ENCODE assay signal across 8 cellular contexts in genomic region chr7:2760098-2760889, GRCh38.
DNase-seq lines count a peak whose midpoint lies in the region; ATAC-seq, FAIRE-seq and TF ChIP-seq lines count a peak whose summit lies in the region.

No MANE protein-coding gene starts in this region.

- peak; percentile 30 for DNase-seq in COLO829 (ENCODE audit: low spot score)
- DNase-seq in HT-29 (ENCODE audit: low spot score): peak; percentile 92
- peak; percentile 51 for DNase-seq in RPMI7951 (ENCODE audit: low read depth)
- DNase-seq in endothelial cell of umbilical vein (ENCODE audit: low read depth, low spot score): peak; percentile 37

- H3K4me1 ChIP-seq in endothelial cell of umbilical vein (ENCODE audit: control insufficient read depth, extremely low read depth, insufficient read depth, low read length) (peaks cover 32% of the 10 kb centered on the region), mucosa of rectum (ENCODE audit: control insufficient read depth in 2 of 2, insufficient read depth in 2 of 2, low read length in 2 of 2) (peaks cover 22 to 36% of the 10 kb centered on the region in 2 donors)

- no TSS peak for BruUV-seq in endothelial cell of umbilical vein (replicated peaks; lab: Mats Ljungman, UMichigan)

- H3K27me3 ChIP-seq in endothelial cell of umbilical vein (ENCODE audit: control insufficient read depth in 2 of 2, insufficient read depth in 2 of 2, low read length in 2 of 2) (no peaks in the 10 kb centered on the region), mucosa of rectum (ENCODE audit: control insufficient read depth in 2 of 2, insufficient read depth in 2 of 2, low read length in 2 of 2) (no peaks in the 10 kb centered on the region)

- H4K20me1 ChIP-seq in endothelial cell of umbilical vein (replicated peaks; ENCODE audit: control insufficient read depth, extremely low read depth, insufficient read depth, low read length): no peaks in the 10 kb centered on the region

- POLR2A ChIA-PET in endothelial cell of umbilical vein (lab: Charles Lee): interaction anchor here (0.9 kb wide), 1 partner anchor 25 kb away, joined by 4 read pairs; no protein-coding TSS in a partner anchor

- no peak for FAIRE-seq in endothelial cell of umbilical vein (lab: Jason Lieb, UNC)

- no peaks in the 10 kb centered on the region for H3K36me3 ChIP-seq in endothelial cell of umbilical vein (ENCODE audit: control insufficient read depth in 2 of 2, extremely low read depth in 1 of 2, insufficient read depth in 2 of 2, low read length in 2 of 2)
- H3K36me3 ChIP-seq in mucosa of rectum (ENCODE audit: control insufficient read depth in 2 of 2, insufficient read depth in 2 of 2, low read length in 2 of 2): no peaks in the 10 kb centered on the region

- peak; percentile 27 to 39 for TF ChIP-seq CTCF in endothelial cell of umbilical vein (IDR thresholded peaks at IDR 0.05; ENCODE audit: extremely low read depth in 1 of 2, insufficient read depth in 1 of 2, low read depth in 1 of 2, low read length in 2 of 2)

- H3K79me2 ChIP-seq in endothelial cell of umbilical vein (ENCODE audit: control insufficient read depth, insufficient read depth, low read length): peaks cover 5% of the 10 kb centered on the region

- no peak overlapping the region for H3K4me2 ChIP-seq in endothelial cell of umbilical vein (ENCODE audit: insufficient read depth, low read length)

- no peaks in the 10 kb centered on the region for H3K9me3 ChIP-seq in endothelial cell of umbilical vein (replicated peaks; ENCODE audit: control insufficient read depth, insufficient read depth, low read length)
- no peaks in the 10 kb centered on the region for H3K9me3 ChIP-seq in mucosa of rectum (ENCODE audit: control insufficient read depth in 2 of 2, low read length in 2 of 2)

- H2AFZ ChIP-seq in endothelial cell of umbilical vein (ENCODE audit: low read depth, low read length): no peak overlapping the region

- H3K9ac ChIP-seq in endothelial cell of umbilical vein (replicated peaks; ENCODE audit: extremely low read depth, insufficient read depth, low read length) (no peak overlapping the region), mucosa of rectum (ENCODE audit: low read depth in 1 of 2, low read length in 2 of 2) (peak overlapping the region; percentile 55 to 72)

- H3K9me1 ChIP-seq in endothelial cell of umbilical vein (replicated peaks; ENCODE audit: control insufficient read depth, extremely low read depth, insufficient read depth, low read length): no peaks in the 10 kb centered on the region

- no peak for TF ChIP-seq POLR2A in endothelial cell of umbilical vein (IDR thresholded peaks at IDR 0.05; ENCODE audit: low read depth, low read length)

- H3K4me3 ChIP-seq in endothelial cell of umbilical vein (replicated peaks in 1 of 3; ENCODE audit: insufficient read depth in 1 of 3, low read depth in 1 of 3, low read length in 3 of 3) (no peak overlapping the region), mucosa of rectum (ENCODE audit: low read length in 2 of 2) (peak overlapping the region; percentile 40 to 71)

- CTCF ChIA-PET in endothelial cell of umbilical vein (lab: Charles Lee): interaction anchor here (0.6 to 2.2 kb wide), 13 partner anchors 25 to 104 kb away, joined by 3 to 10 read pairs (median 4); no protein-coding TSS in a partner anchor

- intact Hi-C loops in endothelial cell of umbilical vein (cut with micrococcal nuclease): loop anchor here (1.0 kb wide), 1 partner anchor 24 kb away; no protein-coding TSS in a partner anchor

- H3K27ac ChIP-seq in endothelial cell of umbilical vein (ENCODE audit: insufficient read depth, low read depth, low read length) (no peak overlapping the region), mucosa of rectum (ENCODE audit: low read depth in 2 of 2, low read length in 2 of 2) (peak overlapping the region; percentile 79 to 88)

- ATAC-seq in GM21576 (IDR thresholded peaks at IDR 0.05; ENCODE audit: unreplicated experiment): no peak
- ATAC-seq in HG03039 (IDR thresholded peaks at IDR 0.05; ENCODE audit: unreplicated experiment): no peak
- ATAC-seq in GM21390 (IDR thresholded peaks at IDR 0.05; ENCODE audit: unreplicated experiment): no peak

- dilution Hi-C loops in endothelial cell of umbilical vein (cut with MboI; ENCODE audit: extremely low pct_ligation_motif_present, low sequenced_read_pairs): no loop called here

TF ChIP-seq in endothelial cell of umbilical vein, 7 proteins besides CTCF, POLR2A, EP300 and RAD21:
- no peak for TF ChIP-seq JUN (IDR thresholded peaks at IDR 0.05; ENCODE audit: borderline replicate concordance, insufficient read depth, insufficient read length, low read depth)
- no peak for TF ChIP-seq MYC (IDR thresholded peaks at IDR 0.05; ENCODE audit: low read depth, low read length)
- no peak for TF ChIP-seq POLR2AphosphoS5 (IDR thresholded peaks at IDR 0.05; ENCODE audit: insufficient read depth, low read depth, low read length)
- TF ChIP-seq EZH2 (IDR thresholded peaks at IDR 0.05; ENCODE audit: borderline replicate concordance, low read depth, low read length, severe bottlenecking): no peak
- TF ChIP-seq GATA2 (IDR thresholded peaks at IDR 0.05; ENCODE audit: insufficient read depth, insufficient read length, low read depth, low read length): no peak
- no peak for TF ChIP-seq FOS (IDR thresholded peaks at IDR 0.05; ENCODE audit: borderline replicate concordance, insufficient read depth, low read length)
- TF ChIP-seq MAX (IDR thresholded peaks at IDR 0.05; ENCODE audit: insufficient read depth, insufficient read length): no peak

Comparison
In these comparisons a context has a peak if more than half of its experiments do, and no peak if none do; other contexts are left out.
1. DNase-seq: peak in every context shown above with its lines; median percentile 92 in HT-29; 51 in RPMI7951; 37 in endothelial cell of umbilical vein; 30 in COLO829.
2. H3K4me3 ChIP-seq: peak in mucosa of rectum (2 of 2); none in endothelial cell of umbilical vein (0 of 3).